In genomic region chr19:38319421-38320258, GRCh38 we compare ENCODE assay signal across 8 cellular contexts. TPM values are rescaled to one million over a fixed set of nuclear protein-coding genes. Genes with fewer than 3 reads are reported as not detected.
DNase-seq lines count a peak whose midpoint lies in the region; ATAC-seq lines count a peak whose summit lies in the region.

TSS of gene KCNK6 (plus strand) at chr19:38319845. CDS start at chr19:38319951, 106 bp downstream.

- peaks cover 7 to 27% (median 21%) of the 10 kb centered on the region in 3 donors for H3K4me1 Mint-ChIP-seq in IgD-negative memory B cell
- H3K4me1 Mint-ChIP-seq in effector memory CD8-positive, alpha-beta T cell (ENCODE audit: low read depth in 2 of 2), result peaks cover 35 to 39% of the 10 kb centered on the region in 2 donors

- H3K4me3 Mint-ChIP-seq in IgD-negative memory B cell, result peak within 1 kb of the TSS; percentile 76 to 94 (median 88)
- H3K4me3 Mint-ChIP-seq in effector memory CD8-positive, alpha-beta T cell, result peak within 1 kb of the TSS; percentile 85 to 92

- H3K9me3 Mint-ChIP-seq in IgD-negative memory B cell, result no peaks in the 10 kb centered on the region
- H3K9me3 Mint-ChIP-seq in effector memory CD8-positive, alpha-beta T cell, result no peaks in the 10 kb centered on the region

- peak; percentile 2 for ATAC-seq in effector memory CD8-positive, alpha-beta T cell (replicated peaks)

- peak within 1 kb of the TSS; percentile 52 for H3K4me3 ChIP-seq in mesodermal cell (ENCODE audit: extremely low read depth, insufficient read depth, low read length, poor library complexity, severe bottlenecking)

- H3K27me3 Mint-ChIP-seq in IgD-negative memory B cell, result no peaks in the 10 kb centered on the region
- no peaks in the 10 kb centered on the region for H3K27me3 Mint-ChIP-seq in effector memory CD8-positive, alpha-beta T cell

- peak within 1 kb of the TSS in 2 of 3 donors; percentile 68 to 89 for H3K27ac Mint-ChIP-seq in IgD-negative memory B cell
- H3K27ac Mint-ChIP-seq in effector memory CD8-positive, alpha-beta T cell, result peak within 1 kb of the TSS; percentile 70 to 78

- H3K9me3 ChIP-seq in mesodermal cell (ENCODE audit: control insufficient read depth, low read length), result no peaks in the 10 kb centered on the region

- DNase-seq in AG08395 (ENCODE audit: low spot score) (peak; percentile 24), SW480 (ENCODE audit: low spot score) (no peak), NCI-H1436 (lab: John Stamatoyannopoulos, UW) (no peak)
- peak; percentile 14 for DNase-seq in activated CD4-positive, alpha-beta T cell treated with anti-CD3 and anti-CD28 coated beads, Interleukin-2, amount 50 U/mL, for 1 hour
- peak; percentile 13 to 31 (median 27) for DNase-seq in effector memory CD8-positive, alpha-beta T cell
- DNase-seq in stimulated activated CD8-positive, alpha-beta memory T cell treated with anti-CD3 and anti-CD28 coated beads, Interleukin-4, amount 100 ng/mL, for 24 hours (ENCODE audit: low read depth), result peak; percentile 49

- peaks cover 4% of the 10 kb centered on the region for H3K4me1 ChIP-seq in mesodermal cell (ENCODE audit: control insufficient read depth, insufficient read depth, low read length, poor library complexity, severe bottlenecking)

- H3K36me3 ChIP-seq in mesodermal cell (ENCODE audit: control insufficient read depth, insufficient read depth, low read length), result no peaks in the 10 kb centered on the region

- peaks cover 2% of the 10 kb centered on the region for H3K36me3 Mint-ChIP-seq in IgD-negative memory B cell
- peaks cover 15% of the 10 kb centered on the region for H3K36me3 Mint-ChIP-seq in effector memory CD8-positive, alpha-beta T cell (ENCODE audit: insufficient read depth)

- 5% methylated on average over 52 to 67 of the region's 76 CpGs for WGBS in mesodermal cell (ENCODE audit: insufficient coverage in 2 of 2), 2 experiments

- no peak within 1 kb of the TSS for H3K27ac ChIP-seq in mesodermal cell (ENCODE audit: low read depth, low read length, severe bottlenecking)

RNA-seq across cellular contexts. Expression of gene KCNK6, which starts in this region (rescaled TPM):
- 3.6 TPM for polyA plus RNA-seq in IgD-negative memory B cell
- 7.2 TPM for polyA plus RNA-seq in mesodermal cell (2013, experiment 1 of 2)
- 6.9 TPM for polyA plus RNA-seq in mesodermal cell (2013, experiment 2 of 2)

Comparison
In these comparisons a context has a peak if more than half of its experiments do, and no peak if none do; other contexts are left out.
1. DNase-seq: peak in AG08395 (single experiment), activated CD4-positive, alpha-beta T cell treated with anti-CD3 and anti-CD28 coated beads, Interleukin-2, amount 50 U/mL, for 1 hour (single experiment), effector memory CD8-positive, alpha-beta T cell (3 of 3) and stimulated activated CD8-positive, alpha-beta memory T cell treated with anti-CD3 and anti-CD28 coated beads, Interleukin-4, amount 100 ng/mL, for 24 hours (single experiment); none in SW480 (single experiment) and NCI-H1436 (single experiment).